Comparison of ENCODE assay signal across 17 cellular contexts in the genomic region with DNA sequence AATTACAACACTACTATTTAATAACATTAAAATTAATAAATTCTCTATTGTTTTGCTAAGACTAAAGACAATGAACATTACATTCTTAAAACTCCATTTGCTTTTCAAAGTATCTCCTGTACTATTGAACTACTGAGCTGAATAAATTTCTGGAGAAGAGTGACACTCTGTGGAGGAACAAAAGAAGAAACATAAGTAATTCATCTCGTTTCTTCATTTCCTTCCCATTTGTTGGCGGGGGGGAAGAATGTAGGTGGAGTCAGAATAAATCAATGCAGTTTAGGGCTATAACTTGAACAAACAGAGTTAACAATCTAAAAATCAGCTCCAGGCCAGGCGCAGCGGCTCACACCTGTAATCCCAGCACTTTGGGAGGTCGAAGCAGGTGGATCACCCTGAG. TPM values are rescaled to one million over a fixed set of nuclear protein-coding genes. Genes with fewer than 3 reads are reported as not detected.
DNase-seq lines count a peak whose midpoint lies in the region; ATAC-seq and TF ChIP-seq lines count a peak whose summit lies in the region.
"Had no signal": no experiment of that assay in that cellular context is flagged by ENCODE, and none has a peak within 500 bp of the region (broad histone marks: within the 10 kb centered on the region; RNA-seq: fewer than 3 reads in every experiment).

No MANE protein-coding gene starts in this region.

- no peak for TF ChIP-seq CTCF in BE2C (IDR thresholded peaks at IDR 0.05; ENCODE audit: low read depth, low read length)

- H3K4me1 ChIP-seq in adipocyte (ENCODE audit: control insufficient read depth, insufficient read depth, low read length): peaks cover 3% of the 10 kb centered on the region
- H3K4me1 ChIP-seq in BE2C: no peaks in the 10 kb centered on the region

- no peaks in the 10 kb centered on the region for H3K27me3 ChIP-seq in adipocyte (replicated peaks; ENCODE audit: control insufficient read depth, insufficient read depth, low read length)
- no peaks in the 10 kb centered on the region for H3K27me3 ChIP-seq in BE2C

- ATAC-seq in left lobe of liver (peak; percentile 48), HG02763 (IDR thresholded peaks at IDR 0.05; ENCODE audit: unreplicated experiment) (no peak)
- ATAC-seq: left cardiac atrium had no signal

- no peak overlapping the region for H3K4me3 ChIP-seq in adipocyte (ENCODE audit: low read length)
- H3K4me3 ChIP-seq in BE2C (ENCODE audit: low read depth, low read length): no peak overlapping the region
- H3K4me3 ChIP-seq: thoracic aorta had no signal

- H3K9me3 ChIP-seq in adipocyte (ENCODE audit: control insufficient read depth, low read length) (no peaks in the 10 kb centered on the region), BE2C (no peaks in the 10 kb centered on the region)
- H3K9me3 ChIP-seq: thoracic aorta had no signal

- H3K36me3 ChIP-seq in adipocyte (ENCODE audit: control insufficient read depth, insufficient read depth, low read length, severe bottlenecking) (no peaks in the 10 kb centered on the region), BE2C (no peaks in the 10 kb centered on the region)
- H3K36me3 ChIP-seq: thoracic aorta, WERI-Rb-1 had no signal

- DNase-seq in EL (peak; percentile 7), NOMO-1 (lab: John Stamatoyannopoulos, UW; ENCODE audit: unreplicated experiment in 2 of 2) (peak; percentile 18 to 68), adipocyte (ENCODE audit: low read depth) (peak; percentile 27), left lobe of liver (ENCODE audit: low spot score) (no peak), BE2C (no peak), NCI-H526 (lab: John Stamatoyannopoulos, UW) (no peak), hypothalamus (lab: John Stamatoyannopoulos, UW) (no peak)
- DNase-seq: anterior cingulate cortex; CD4-positive, CD25-positive, alpha-beta regulatory T cell; DND-41; left cardiac atrium; NCI-H1417; NCI-H2227 treated with DMSO at 0.1 percent for 48 hours; stimulated activated CD4-positive, alpha-beta T cell treated with anti-CD3 and anti-CD28 coated beads, Interleukin-4, amount 100 ng/mL, for 4 hours; WERI-Rb-1 had no signal

- no peak overlapping the region for H3K9ac ChIP-seq in adipocyte (ENCODE audit: low read length)

RNA-seq across cellular contexts. Expression of gene EFHB, which starts 32.7 kb away (rescaled TPM):
- total RNA-seq in left lobe of liver: 0.48 TPM
- not detected for polyA plus RNA-seq in BE2C (2012; ENCODE audit: insufficient read depth, insufficient read length, low read depth)

RNA-seq across cellular contexts. Expression of gene RAB5A, which starts 45.6 kb away (rescaled TPM):
- total RNA-seq in left lobe of liver: 17.5 TPM
- polyA plus RNA-seq in BE2C (2012; ENCODE audit: insufficient read depth, insufficient read length, low read depth): 23.4 TPM

Comparison
In these comparisons a context has a peak if more than half of its experiments do, and no peak if none do; other contexts are left out.
1. DNase-seq: peak in EL (single experiment), NOMO-1 (2 of 2) and adipocyte (single experiment); none in left lobe of liver (single experiment), BE2C (single experiment), NCI-H526 (0 of 2) and hypothalamus (0 of 51).